In genomic region chr11:130165601-130166456, GRCh38 we compare ENCODE assay signal across 14 cellular contexts. TPM values are rescaled to one million over a fixed set of nuclear protein-coding genes. Genes with fewer than 3 reads are reported as not detected.
DNase-seq lines count a peak whose midpoint lies in the region; ATAC-seq and TF ChIP-seq lines count a peak whose summit lies in the region.
"Had no signal": no experiment of that assay in that cellular context is flagged by ENCODE, and none has a peak within 500 bp of the region (broad histone marks: within the 10 kb centered on the region; RNA-seq: fewer than 3 reads in every experiment).

No MANE protein-coding gene starts in this region.

- no peak for TF ChIP-seq POLR2A in stomach (IDR thresholded peaks at IDR 0.05)

- ATAC-seq in HG02763 (IDR thresholded peaks at IDR 0.05; ENCODE audit: unreplicated experiment) (no peak), HG02798 (IDR thresholded peaks at IDR 0.05; ENCODE audit: poor library complexity, unreplicated experiment) (no peak)
- no peak for ATAC-seq in stimulated activated effector memory CD8-positive, alpha-beta T cell treated with anti-CD3 and anti-CD28 coated beads, Interleukin-12 subunit alpha, Interleukin-12 subunit beta, amount 100 ng/mL, for 72 hours

- WGBS in stomach, 5 donors, result 73 to 80% (median 79%) methylated on average over 9 of the region's 9 CpGs

- intact Hi-C loops in stomach (cut with DNase I; ENCODE audit: low total_unique reads), result no loop called here

- DNase-seq in DMS53 (lab: John Stamatoyannopoulos, UW), result peak; percentile 49
- no peak for DNase-seq in DMS53 treated with DMSO at 0.1 percent for 48 hours (lab: John Stamatoyannopoulos, UW; ENCODE audit: unreplicated experiment)
- peak; percentile 56 for DNase-seq in SIG-M5 (lab: John Stamatoyannopoulos, UW)
- DNase-seq in fibroblast of mammary gland (ENCODE audit: low read depth), result peak; percentile 21
- DNase-seq in stomach, result no peak
- no peak for DNase-seq in stimulated activated effector memory CD8-positive, alpha-beta T cell treated with anti-CD3 and anti-CD28 coated beads, Interleukin-12 subunit alpha, Interleukin-12 subunit beta, amount 100 ng/mL, for 72 hours (ENCODE audit: low spot score in 2 of 2)
- DNase-seq: activated T-cell treated with anti-CD3 and anti-CD28 coated beads, Interleukin-2, amount 50 U/mL, for 1 hour; aorta; NCI-H2107; stimulated activated naive CD4-positive, alpha-beta T cell had no signal

- H3K36me3 Mint-ChIP-seq in stimulated activated effector memory CD8-positive, alpha-beta T cell treated with anti-CD3 and anti-CD28 coated beads, Interleukin-12 subunit alpha, Interleukin-12 subunit beta, amount 100 ng/mL, for 72 hours, result no peaks in the 10 kb centered on the region

- peaks cover 20 to 83% (median 43%) of the 10 kb centered on the region in 4 donors for H3K4me1 ChIP-seq in stomach

- H3K4me1 Mint-ChIP-seq in stimulated activated effector memory CD8-positive, alpha-beta T cell treated with anti-CD3 and anti-CD28 coated beads, Interleukin-12 subunit alpha, Interleukin-12 subunit beta, amount 100 ng/mL, for 72 hours, result peaks cover 9% of the 10 kb centered on the region

- TF ChIP-seq EP300 in stomach (IDR thresholded peaks at IDR 0.05), result no peak

- H3K27ac ChIP-seq in stomach, result peak overlapping the region in 4 of 5 donors; percentile 20 to 66 (median 50)
- H3K27ac ChIP-seq: 22Rv1 had no signal

- no peaks in the 10 kb centered on the region for H3K9me3 ChIP-seq in stomach

- no peak overlapping the region for H3K4me3 ChIP-seq in fibroblast of mammary gland (ENCODE audit: control insufficient read depth, low read depth, low read length)
- H3K4me3 ChIP-seq in stomach, result no peak overlapping the region

- H3K36me3 ChIP-seq in stomach, result no peaks in the 10 kb centered on the region

- H3K27ac Mint-ChIP-seq in stimulated activated effector memory CD8-positive, alpha-beta T cell treated with anti-CD3 and anti-CD28 coated beads, Interleukin-12 subunit alpha, Interleukin-12 subunit beta, amount 100 ng/mL, for 72 hours, result no peak overlapping the region

- no peak overlapping the region for H3K4me3 Mint-ChIP-seq in stimulated activated effector memory CD8-positive, alpha-beta T cell treated with anti-CD3 and anti-CD28 coated beads, Interleukin-12 subunit alpha, Interleukin-12 subunit beta, amount 100 ng/mL, for 72 hours

- no peaks in the 10 kb centered on the region for H3K9me3 Mint-ChIP-seq in stimulated activated effector memory CD8-positive, alpha-beta T cell treated with anti-CD3 and anti-CD28 coated beads, Interleukin-12 subunit alpha, Interleukin-12 subunit beta, amount 100 ng/mL, for 72 hours

- TF ChIP-seq CTCF in fibroblast of mammary gland (conservative IDR thresholded peaks at IDR 0.05; ENCODE audit: control insufficient read depth, insufficient read depth, low read depth, low read length) (no peak), stomach (IDR thresholded peaks at IDR 0.05) (no peak)

- peaks cover 0 to 25% (median 0%) of the 10 kb centered on the region in 3 donors for H3K27me3 ChIP-seq in stomach

RNA-seq across cellular contexts. Expression of gene ST14, which starts 6.2 kb away (rescaled TPM):
- total RNA-seq in stomach, result 100 to 1,000 TPM in 2 of 5 donors, 10 to 100 TPM in 3; 43.9 to 380 (median 62.5) TPM
- 10 to 100 TPM; 12.4 to 48.6 (median 48.3) TPM for polyA plus RNA-seq in stomach
- total RNA-seq: endothelial cell of umbilical vein had no signal

Comparison
In these comparisons a context has a peak if more than half of its experiments do, and no peak if none do; other contexts are left out.
1. DNase-seq: peak in DMS53 (single experiment), SIG-M5 (single experiment) and fibroblast of mammary gland (single experiment); none in DMS53 treated with DMSO at 0.1 percent for 48 hours (single experiment), stomach (single experiment) and stimulated activated effector memory CD8-positive, alpha-beta T cell treated with anti-CD3 and anti-CD28 coated beads, Interleukin-12 subunit alpha, Interleukin-12 subunit beta, amount 100 ng/mL, for 72 hours (0 of 2).